9 cellular contexts compared by ENCODE assay signal in genomic region chr22:20920881-20921203, GRCh38. TPM values are rescaled to one million over a fixed set of nuclear protein-coding genes. Genes with fewer than 3 reads are reported as not detected.
A peak's percentile ranks its signal among the peaks of the same experiment; 100 is the strongest.
DNase-seq lines count a peak whose midpoint lies in the region; ATAC-seq and TF ChIP-seq lines count a peak whose summit lies in the region.
"Had no signal": no experiment of that assay in that cellular context is flagged by ENCODE, and none has a peak within 500 bp of the region (broad histone marks: within the 10 kb centered on the region; RNA-seq: fewer than 3 reads in every experiment).

No MANE protein-coding gene starts in this region.

- peaks cover 59% of the 10 kb centered on the region for H3K4me1 Mint-ChIP-seq in CD8-positive, alpha-beta T cell (ENCODE audit: low read depth)
- peaks cover 36% of the 10 kb centered on the region for H3K4me1 Mint-ChIP-seq in endothelial cell (ENCODE audit: unreplicated experiment)

- no peaks in the 10 kb centered on the region for H3K9me3 ChIP-seq in CD8-positive, alpha-beta T cell (ENCODE audit: low read length)
- no peaks in the 10 kb centered on the region for H3K9me3 ChIP-seq in OCI-LY1 (ENCODE audit: low read length)
- H3K9me3 ChIP-seq in osteoblast (ENCODE audit: low read depth, low read length): no peaks in the 10 kb centered on the region
- H3K9me3 ChIP-seq: SJCRH30 had no signal

- H3K27ac Mint-ChIP-seq in CD8-positive, alpha-beta T cell: peak overlapping the region; percentile 38
- no peak overlapping the region for H3K27ac Mint-ChIP-seq in endothelial cell (ENCODE audit: unreplicated experiment)

- H3K4me2 ChIP-seq in OCI-LY1 (ENCODE audit: low read length): peak overlapping the region; percentile 87
- peak overlapping the region; percentile 98 for H3K4me2 ChIP-seq in osteoblast (ENCODE audit: insufficient read depth, low read length)

- no peak overlapping the region for H3K27ac ChIP-seq in CD8-positive, alpha-beta T cell (ENCODE audit: low read depth, low read length)
- H3K27ac ChIP-seq in OCI-LY1 (ENCODE audit: low read depth, low read length, poor library complexity, severe bottlenecking): peak overlapping the region; percentile 14
- peak overlapping the region; percentile 1 for H3K27ac ChIP-seq in osteoblast (ENCODE audit: low read depth, low read length)
- H3K27ac ChIP-seq: SJCRH30 had no signal

- H3K9me3 Mint-ChIP-seq in CD8-positive, alpha-beta T cell: no peaks in the 10 kb centered on the region
- H3K9me3 Mint-ChIP-seq in endothelial cell (ENCODE audit: unreplicated experiment): no peaks in the 10 kb centered on the region

- intact Hi-C loops in CD8-positive, alpha-beta T cell (cut with DNase I, micrococcal nuclease): no loop called here

- H3K36me3 ChIP-seq in CD8-positive, alpha-beta T cell (ENCODE audit: insufficient read depth, low read length): no peaks in the 10 kb centered on the region
- peaks cover 12% of the 10 kb centered on the region; the same call in 1 of the 2 replicates for H3K36me3 ChIP-seq in OCI-LY1 (ENCODE audit: insufficient read depth, low read length)
- no peaks in the 10 kb centered on the region for H3K36me3 ChIP-seq in osteoblast (ENCODE audit: insufficient read depth, low read length)

- TF ChIP-seq CTCF in CD8-positive, alpha-beta T cell (IDR thresholded peaks at IDR 0.05): no peak
- TF ChIP-seq CTCF in OCI-LY1 (IDR thresholded peaks at IDR 0.05; ENCODE audit: low read length) (no peak), endothelial cell (IDR thresholded peaks at IDR 0.05; ENCODE audit: unreplicated experiment) (no peak), osteoblast (IDR thresholded peaks at IDR 0.05; ENCODE audit: extremely low read depth, low read depth, low read length) (no peak)

- H3K4me3 ChIP-seq in CD8-positive, alpha-beta T cell (ENCODE audit: low read depth, low read length): peak overlapping the region; percentile 19
- H3K4me3 ChIP-seq in OCI-LY1 (ENCODE audit: low read depth, low read length, poor library complexity, severe bottlenecking) (peak overlapping the region; percentile 93), osteoblast (ENCODE audit: insufficient read depth, low read length) (peak overlapping the region; percentile 83)

- peaks cover 30% of the 10 kb centered on the region for H3K36me3 Mint-ChIP-seq in CD8-positive, alpha-beta T cell
- no peaks in the 10 kb centered on the region for H3K36me3 Mint-ChIP-seq in endothelial cell (ENCODE audit: low read depth, unreplicated experiment)

- peak overlapping the region; percentile 93 for H3K9ac ChIP-seq in OCI-LY1 (ENCODE audit: low read length)

- peaks cover 82% of the 10 kb centered on the region for H3K79me2 ChIP-seq in OCI-LY1 (ENCODE audit: insufficient read depth, low read length)
- peaks cover 86% of the 10 kb centered on the region for H3K79me2 ChIP-seq in osteoblast (ENCODE audit: insufficient read depth, low read length)

- H3K27me3 ChIP-seq in CD8-positive, alpha-beta T cell (ENCODE audit: insufficient read depth, low read length): no peaks in the 10 kb centered on the region
- H3K27me3 ChIP-seq in OCI-LY1 (ENCODE audit: insufficient read depth, low read length) (no peaks in the 10 kb centered on the region), osteoblast (ENCODE audit: insufficient read depth, low read length) (no peaks in the 10 kb centered on the region)
- H3K27me3 ChIP-seq: SJCRH30 had no signal

- peaks cover 54% of the 10 kb centered on the region for H3K4me1 ChIP-seq in CD8-positive, alpha-beta T cell (ENCODE audit: insufficient read depth, low read length)
- H3K4me1 ChIP-seq in OCI-LY1 (ENCODE audit: insufficient read depth, low read length, severe bottlenecking) (peaks cover 66% of the 10 kb centered on the region), osteoblast (ENCODE audit: insufficient read depth, low read length) (peaks cover 28% of the 10 kb centered on the region)

- no peaks in the 10 kb centered on the region for H3K27me3 Mint-ChIP-seq in CD8-positive, alpha-beta T cell (ENCODE audit: low read depth)
- peaks cover 10% of the 10 kb centered on the region for H3K27me3 Mint-ChIP-seq in endothelial cell (ENCODE audit: unreplicated experiment)

- H4K20me1 ChIP-seq in OCI-LY1 (ENCODE audit: insufficient read depth, low read length) (peaks cover 6% of the 10 kb centered on the region; the same call in 1 of the 2 replicates), osteoblast (ENCODE audit: insufficient read depth, low read length) (peaks cover 47% of the 10 kb centered on the region)

- POLR2A ChIA-PET in CD8-positive, alpha-beta T cell (lab: Charles Lee): interaction anchor here (0.9 kb wide), 1 partner anchor 17 kb away, joined by 3 read pairs; no protein-coding TSS in a partner anchor

- no peak for ATAC-seq in CD8-positive, alpha-beta T cell
- ATAC-seq in GM18517 (IDR thresholded peaks at IDR 0.05; ENCODE audit: unreplicated experiment): no peak

- CTCF ChIA-PET in CD8-positive, alpha-beta T cell (lab: Charles Lee): interaction anchor here (1.0 to 1.2 kb wide), 3 partner anchors 15 to 58 kb away, joined by 3 to 4 read pairs (median 3); no protein-coding TSS in a partner anchor

- H3K9me2 ChIP-seq in OCI-LY1 (ENCODE audit: low read depth, low read length): no peaks in the 10 kb centered on the region

- H3K4me3 Mint-ChIP-seq in CD8-positive, alpha-beta T cell: peak overlapping the region; percentile 97
- peak overlapping the region; percentile 29 for H3K4me3 Mint-ChIP-seq in endothelial cell (ENCODE audit: unreplicated experiment)

- H2AFZ ChIP-seq in OCI-LY1 (ENCODE audit: low read length): no peak overlapping the region
- H2AFZ ChIP-seq in osteoblast (ENCODE audit: low read length): no peak overlapping the region

- no peaks in the 10 kb centered on the region for H3F3A ChIP-seq in OCI-LY1 (ENCODE audit: insufficient read depth, low read length)

- no peak for DNase-seq in CD8-positive, alpha-beta T cell
- DNase-seq in endothelial cell (ENCODE audit: low spot score): no peak
- DNase-seq in osteoblast (ENCODE audit: insufficient read length, low spot score, missing footprints): no peak
- no peak for DNase-seq in putamen (ENCODE audit: low spot score)
- DNase-seq in NCI-H2081 treated with DMSO at 0.1 percent for 48 hours (lab: John Stamatoyannopoulos, UW): no peak
- no peak for DNase-seq in NAMALWA (ENCODE audit: low spot score)
- DNase-seq: SJCRH30 had no signal

RNA-seq across cellular contexts. Expression of gene CRKL, which starts 3.6 kb away (rescaled TPM):
- total RNA-seq in CD8-positive, alpha-beta T cell: 10 to 100 TPM; 57.7 to 60.2 TPM
- total RNA-seq in endothelial cell (ENCODE audit: unreplicated experiment) (59.1 TPM), osteoblast (31.2 and 38.4 TPM in 2 replicates)

RNA-seq across cellular contexts. Expression of gene AIFM3, which starts 46.2 kb away (rescaled TPM):
- total RNA-seq in CD8-positive, alpha-beta T cell: under 1 TPM in 1 of 2 experiments, not detected in 1; 0.39 TPM
- total RNA-seq in endothelial cell (ENCODE audit: unreplicated experiment) (0.15 TPM), osteoblast (0.59 and 0.72 TPM in 2 replicates)
- total RNA-seq: SJCRH30 had no signal

Comparison
In these comparisons a context has a peak if more than half of its experiments do, and no peak if none do; other contexts are left out.
1. H3K4me3 ChIP-seq: peak in every context shown above with its lines; median percentile 93 in OCI-LY1; 83 in osteoblast; 19 in CD8-positive, alpha-beta T cell.